ENCODE assay signal across 8 cellular contexts in genomic region chr13:102724923-102725322, GRCh38. TPM values are rescaled to one million over a fixed set of nuclear protein-coding genes. Genes with fewer than 3 reads are reported as not detected.
A peak's percentile ranks its signal among the peaks of the same experiment; 100 is the strongest.
DNase-seq lines count a peak whose midpoint lies in the region; ATAC-seq and TF ChIP-seq lines count a peak whose summit lies in the region.

No MANE protein-coding gene starts in this region.

- CTCF ChIA-PET in RWPE1 (lab: Yijun Ruan, JAX): interaction anchor here (0.5 to 1.5 kb wide), 19 partner anchors 8 to 1580 kb away, joined by 3 to 8 read pairs (median 4); partner anchors contain the start of genes BIVM and POGLUT2

- H3K27me3 ChIP-seq in upper lobe of left lung (no peaks in the 10 kb centered on the region), mesenchymal stem cell (ENCODE audit: control insufficient read depth in 1 of 2, insufficient read depth in 1 of 2, low read length in 2 of 2) (no peaks in the 10 kb centered on the region), tibial nerve (no peaks in the 10 kb centered on the region)

- POLR2A ChIA-PET in RWPE1 (lab: Yijun Ruan, JAX; ENCODE audit: low non-redundant PET): no interaction called here

- no peak overlapping the region for H2AK5ac ChIP-seq in mesenchymal stem cell (ENCODE audit: low read length, severe bottlenecking)

- H4K8ac ChIP-seq in mesenchymal stem cell (ENCODE audit: low read length): no peak overlapping the region

- TF ChIP-seq CTCF in RWPE1 (conservative IDR thresholded peaks at IDR 0.05; ENCODE audit: low read depth) (peak; percentile 81), upper lobe of left lung (IDR thresholded peaks at IDR 0.05) (peak; percentile 21 to 64 (median 46)), tibial nerve (IDR thresholded peaks at IDR 0.05) (peak in 1 of 5 experiments; percentile 11)

- H3K4me1 ChIP-seq in upper lobe of left lung (peaks cover 0 to 7% (median 4%) of the 10 kb centered on the region in 4 donors), mesenchymal stem cell (ENCODE audit: control insufficient read depth, insufficient read depth, low read depth, low read length) (peaks cover 2% of the 10 kb centered on the region), tibial nerve (peaks cover 0 to 8% (median 0%) of the 10 kb centered on the region in 4 donors)

- no peak for TF ChIP-seq POLR2A in upper lobe of left lung (IDR thresholded peaks at IDR 0.05)
- no peak for TF ChIP-seq POLR2A in tibial nerve (IDR thresholded peaks at IDR 0.05)

- no peak overlapping the region for H2AFZ ChIP-seq in mesenchymal stem cell (ENCODE audit: low read depth, low read length)

- H2BK15ac ChIP-seq in mesenchymal stem cell (ENCODE audit: low read depth, poor library complexity, severe bottlenecking): no peak overlapping the region

- H3K4me2 ChIP-seq in mesenchymal stem cell (ENCODE audit: low read length, poor library complexity, severe bottlenecking): no peak overlapping the region

- H2BK5ac ChIP-seq in mesenchymal stem cell (ENCODE audit: low read depth, low read length, poor library complexity, severe bottlenecking): no peak overlapping the region

- no peak overlapping the region for H3K9ac ChIP-seq in mesenchymal stem cell (ENCODE audit: low read length)

- H3K23ac ChIP-seq in mesenchymal stem cell (ENCODE audit: low read length in 2 of 2): no peak overlapping the region

- H3K4ac ChIP-seq in mesenchymal stem cell (ENCODE audit: low read depth in 1 of 2, low read length in 2 of 2): no peak overlapping the region

- TF ChIP-seq EP300 in upper lobe of left lung (IDR thresholded peaks at IDR 0.05) (no peak), tibial nerve (IDR thresholded peaks at IDR 0.05) (no peak)

- no peak overlapping the region for H3K18ac ChIP-seq in mesenchymal stem cell (ENCODE audit: low read depth in 1 of 2, low read length in 2 of 2)

- H3K14ac ChIP-seq in mesenchymal stem cell (ENCODE audit: low read length in 2 of 2): no peak overlapping the region

- peak overlapping the region; percentile 75 for H3K27ac ChIP-seq in RWPE1
- H3K27ac ChIP-seq in upper lobe of left lung: no peak overlapping the region
- H3K27ac ChIP-seq in mesenchymal stem cell (ENCODE audit: low read length, poor library complexity, severe bottlenecking): no peak overlapping the region
- H3K27ac ChIP-seq in tibial nerve: no peak overlapping the region

- H3K36me3 ChIP-seq in upper lobe of left lung (no peaks in the 10 kb centered on the region), mesenchymal stem cell (ENCODE audit: control insufficient read depth in 1 of 2, insufficient read depth in 2 of 2, low read depth in 1 of 2, low read length in 2 of 2) (no peaks in the 10 kb centered on the region), tibial nerve (no peaks in the 10 kb centered on the region)

- H3K4me3 ChIP-seq in upper lobe of left lung: no peak overlapping the region
- no peak overlapping the region for H3K4me3 ChIP-seq in mesenchymal stem cell (ENCODE audit: insufficient read depth in 1 of 2, low read depth in 1 of 2, low read length in 2 of 2)
- H3K4me3 ChIP-seq in tibial nerve: no peak overlapping the region

- 52 to 53% methylated on average over 6 of the region's 6 CpGs for WGBS in upper lobe of left lung, 2 donors
- 95% methylated on average over 6 of the region's 6 CpGs for WGBS in mesenchymal stem cell
- WGBS in tibial nerve, 2 donors: 74 to 78% methylated on average over 6 of the region's 6 CpGs

- H4K91ac ChIP-seq in mesenchymal stem cell (ENCODE audit: low read length): no peak overlapping the region

- DNase-seq in GDM1 (lab: John Stamatoyannopoulos, UW) (peak; percentile 49), RWPE1 (ENCODE audit: low spot score) (peak; percentile 72), globus pallidus (ENCODE audit: low spot score) (peak; percentile 79), upper lobe of left lung (no peak), mesenchymal stem cell (no peak), tibial nerve (ENCODE audit: low spot score in 2 of 2) (no peak), CD1c-positive myeloid dendritic cell (ENCODE audit: extremely low spot score) (no peak)

- no peaks in the 10 kb centered on the region for H3K79me1 ChIP-seq in mesenchymal stem cell (replicated peaks; ENCODE audit: low read length, poor library complexity, severe bottlenecking)

- no peak overlapping the region for H2BK120ac ChIP-seq in mesenchymal stem cell (ENCODE audit: low read depth, low read length)

- H3K9me3 ChIP-seq in upper lobe of left lung (no peaks in the 10 kb centered on the region), mesenchymal stem cell (ENCODE audit: control insufficient read depth, low read length) (no peaks in the 10 kb centered on the region), tibial nerve (no peaks in the 10 kb centered on the region)

- no peak overlapping the region for H2BK12ac ChIP-seq in mesenchymal stem cell (ENCODE audit: low read length in 2 of 2)

- ATAC-seq in HG03442 (IDR thresholded peaks at IDR 0.05; ENCODE audit: unreplicated experiment) (peak; percentile 63), upper lobe of left lung (ENCODE audit: low FRiP score in 2 of 2) (peak; percentile 66 to 72)

RNA-seq across cellular contexts. Expression of gene METTL21C, which starts 30.1 kb away (rescaled TPM):
- total RNA-seq in upper lobe of left lung (not detected), tibial nerve (not detected)
- polyA plus RNA-seq in mesenchymal stem cell (2013, experiment 1 of 2): not detected
- polyA plus RNA-seq in mesenchymal stem cell (2013, experiment 2 of 2): not detected

RNA-seq across cellular contexts. Expression of gene TEX30, which starts 48.7 kb away (rescaled TPM):
- 1 to 10 TPM in 5 of 6 donors, under 1 TPM in 1; 1.00 to 7.8 (median 6.2) TPM for total RNA-seq in upper lobe of left lung
- 6.3 TPM for polyA plus RNA-seq in mesenchymal stem cell (2013, experiment 1 of 2)
- polyA plus RNA-seq in mesenchymal stem cell (2013, experiment 2 of 2): 6.3 TPM
- total RNA-seq in tibial nerve: 10 to 100 TPM in 1 of 4 donors, 1 to 10 TPM in 3; 4.7 to 16.0 (median 6.1) TPM

Comparison
In these comparisons a context has a peak if more than half of its experiments do, and no peak if none do; other contexts are left out.
1. DNase-seq: peak in GDM1 (single experiment), RWPE1 (single experiment) and globus pallidus (single experiment); none in upper lobe of left lung (0 of 2), mesenchymal stem cell (single experiment), tibial nerve (0 of 2) and CD1c-positive myeloid dendritic cell (single experiment).